Comparison of ENCODE assay signal across 11 cellular contexts in the genomic region with DNA sequence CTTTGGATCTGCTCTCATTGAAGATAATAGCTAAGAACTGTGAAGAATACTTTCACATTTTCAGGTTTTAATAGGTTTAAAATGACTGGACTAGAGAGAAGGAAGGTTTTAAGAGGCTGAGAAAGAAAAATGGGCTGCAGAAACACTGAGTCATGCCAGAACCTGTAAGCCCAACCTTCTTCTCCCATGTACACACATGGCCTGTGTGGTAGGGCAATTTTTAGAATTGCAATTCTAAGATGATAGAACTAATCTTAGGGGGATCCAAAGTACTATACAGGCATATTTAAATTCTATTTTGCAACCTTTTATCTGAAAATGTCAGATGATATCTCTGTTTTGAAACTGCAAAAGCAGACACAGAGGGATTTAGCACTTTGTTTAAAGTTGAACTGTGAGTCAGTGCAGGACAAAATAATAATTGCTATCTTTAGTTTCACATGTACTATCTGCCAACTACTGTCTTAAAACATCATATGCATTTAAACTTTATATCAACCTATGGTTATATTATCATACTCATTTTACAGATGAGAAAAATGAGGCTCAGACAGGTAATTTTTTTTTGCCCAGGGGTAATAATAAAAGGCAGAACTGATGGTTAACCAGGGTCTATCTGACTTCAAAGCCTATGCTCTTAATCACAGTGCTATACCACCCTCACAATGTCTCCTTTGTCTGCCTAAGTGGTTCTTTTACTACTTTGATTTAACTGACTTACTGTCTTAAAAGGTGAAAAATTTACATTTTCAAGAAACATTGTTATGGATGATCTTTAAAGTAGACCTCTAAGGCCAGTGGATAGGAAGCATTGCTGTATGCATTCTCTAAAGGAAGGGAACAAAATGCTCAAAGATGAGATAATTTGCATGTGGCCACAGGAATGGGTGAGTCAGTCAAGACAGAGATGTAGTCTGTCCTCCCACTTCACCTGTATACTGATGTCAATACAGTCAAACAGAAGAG. TPM values are rescaled to one million over a fixed set of nuclear protein-coding genes. Genes with fewer than 3 reads are reported as not detected.
A peak's percentile ranks its signal among the peaks of the same experiment; 100 is the strongest.
DNase-seq lines count a peak whose midpoint lies in the region; ATAC-seq and TF ChIP-seq lines count a peak whose summit lies in the region.
"Had no signal": no experiment of that assay in that cellular context is flagged by ENCODE, and none has a peak within 500 bp of the region (broad histone marks: within the 10 kb centered on the region; RNA-seq: fewer than 3 reads in every experiment).

No MANE protein-coding gene starts in this region.

- no peaks in the 10 kb centered on the region for H3K9me3 Mint-ChIP-seq in activated CD8-positive, alpha-beta T cell treated with anti-CD3 and anti-CD28 coated beads, Interleukin-2, amount 10 ng/mL, durations not matched to agents 7 days and 5 days (ENCODE audit: insufficient read depth)
- no peaks in the 10 kb centered on the region for H3K9me3 Mint-ChIP-seq in stimulated activated effector memory CD8-positive, alpha-beta T cell treated with anti-CD3 and anti-CD28 coated beads, Interleukin-12 subunit alpha, Interleukin-12 subunit beta, amount 100 ng/mL, for 72 hours

- H3K4me1 Mint-ChIP-seq in activated CD8-positive, alpha-beta T cell treated with anti-CD3 and anti-CD28 coated beads, Interleukin-2, amount 10 ng/mL, durations not matched to agents 7 days and 5 days (ENCODE audit: low read depth): peaks cover 20% of the 10 kb centered on the region
- H3K4me1 Mint-ChIP-seq in stimulated activated effector memory CD8-positive, alpha-beta T cell treated with anti-CD3 and anti-CD28 coated beads, Interleukin-12 subunit alpha, Interleukin-12 subunit beta, amount 100 ng/mL, for 72 hours: peaks cover 5% of the 10 kb centered on the region

- DNase-seq in activated CD4-positive, alpha-beta T cell treated with anti-CD3 and anti-CD28 coated beads for 48 hours: peak; percentile 19
- no peak for DNase-seq in activated CD4-positive, alpha-beta T cell treated with anti-CD3 and anti-CD28 coated beads, Interleukin-2, amount 50 U/mL, for 4 hours
- no peak for DNase-seq in activated CD8-positive, alpha-beta T cell treated with anti-CD3 and anti-CD28 coated beads, Interleukin-2, amount 10 ng/mL, durations not matched to agents 7 days and 5 days
- DNase-seq in stimulated activated effector memory CD8-positive, alpha-beta T cell treated with anti-CD3 and anti-CD28 coated beads, Interleukin-12 subunit alpha, Interleukin-12 subunit beta, amount 100 ng/mL, for 72 hours (ENCODE audit: low spot score in 2 of 2): no peak
- DNase-seq in dermis blood vessel endothelial cell: no peak
- DNase-seq in anterior cingulate cortex (lab: John Stamatoyannopoulos, UW): no peak
- no peak for DNase-seq in HEK293T (ENCODE audit: extremely low spot score)
- DNase-seq: activated naive CD4-positive, alpha-beta T cell had no signal

- peak; percentile 75 for ATAC-seq in HG03060 (IDR thresholded peaks at IDR 0.05; ENCODE audit: low read depth, unreplicated experiment)
- ATAC-seq in activated CD8-positive, alpha-beta T cell treated with anti-CD3 and anti-CD28 coated beads, Interleukin-2, amount 10 ng/mL, durations not matched to agents 7 days and 5 days: peak; percentile 78
- peak; percentile 89 for ATAC-seq in stimulated activated effector memory CD8-positive, alpha-beta T cell treated with anti-CD3 and anti-CD28 coated beads, Interleukin-12 subunit alpha, Interleukin-12 subunit beta, amount 100 ng/mL, for 72 hours

- no peaks in the 10 kb centered on the region for H3K27me3 Mint-ChIP-seq in activated CD8-positive, alpha-beta T cell treated with anti-CD3 and anti-CD28 coated beads, Interleukin-2, amount 10 ng/mL, durations not matched to agents 7 days and 5 days (ENCODE audit: low read depth)

- H3K27ac Mint-ChIP-seq in activated CD8-positive, alpha-beta T cell treated with anti-CD3 and anti-CD28 coated beads, Interleukin-2, amount 10 ng/mL, durations not matched to agents 7 days and 5 days: no peak overlapping the region
- H3K27ac Mint-ChIP-seq in stimulated activated effector memory CD8-positive, alpha-beta T cell treated with anti-CD3 and anti-CD28 coated beads, Interleukin-12 subunit alpha, Interleukin-12 subunit beta, amount 100 ng/mL, for 72 hours: no peak overlapping the region

- POLR2A ChIA-PET in activated CD8-positive, alpha-beta T cell treated with anti-CD3 and anti-CD28 coated beads, Interleukin-2, amount 10 ng/mL, durations not matched to agents 7 days and 5 days (lab: Charles Lee): no interaction called here
- POLR2A ChIA-PET in HEK293T (lab: Yijun Ruan, JAX): no interaction called here

- CTCF ChIA-PET in activated CD8-positive, alpha-beta T cell treated with anti-CD3 and anti-CD28 coated beads, Interleukin-2, amount 10 ng/mL, durations not matched to agents 7 days and 5 days (lab: Charles Lee): no interaction called here
- CTCF ChIA-PET in HEK293T (lab: Yijun Ruan, JAX): no interaction called here

- H3K36me3 Mint-ChIP-seq in activated CD8-positive, alpha-beta T cell treated with anti-CD3 and anti-CD28 coated beads, Interleukin-2, amount 10 ng/mL, durations not matched to agents 7 days and 5 days (ENCODE audit: low read depth): no peaks in the 10 kb centered on the region
- no peaks in the 10 kb centered on the region for H3K36me3 Mint-ChIP-seq in stimulated activated effector memory CD8-positive, alpha-beta T cell treated with anti-CD3 and anti-CD28 coated beads, Interleukin-12 subunit alpha, Interleukin-12 subunit beta, amount 100 ng/mL, for 72 hours

- no peak overlapping the region for H3K4me3 Mint-ChIP-seq in activated CD8-positive, alpha-beta T cell treated with anti-CD3 and anti-CD28 coated beads, Interleukin-2, amount 10 ng/mL, durations not matched to agents 7 days and 5 days
- no peak overlapping the region for H3K4me3 Mint-ChIP-seq in stimulated activated effector memory CD8-positive, alpha-beta T cell treated with anti-CD3 and anti-CD28 coated beads, Interleukin-12 subunit alpha, Interleukin-12 subunit beta, amount 100 ng/mL, for 72 hours

TF ChIP-seq in HEK293T, 16 proteins besides CTCF, POLR2A, EP300 and RAD21:
- TF ChIP-seq, protein P1, sequence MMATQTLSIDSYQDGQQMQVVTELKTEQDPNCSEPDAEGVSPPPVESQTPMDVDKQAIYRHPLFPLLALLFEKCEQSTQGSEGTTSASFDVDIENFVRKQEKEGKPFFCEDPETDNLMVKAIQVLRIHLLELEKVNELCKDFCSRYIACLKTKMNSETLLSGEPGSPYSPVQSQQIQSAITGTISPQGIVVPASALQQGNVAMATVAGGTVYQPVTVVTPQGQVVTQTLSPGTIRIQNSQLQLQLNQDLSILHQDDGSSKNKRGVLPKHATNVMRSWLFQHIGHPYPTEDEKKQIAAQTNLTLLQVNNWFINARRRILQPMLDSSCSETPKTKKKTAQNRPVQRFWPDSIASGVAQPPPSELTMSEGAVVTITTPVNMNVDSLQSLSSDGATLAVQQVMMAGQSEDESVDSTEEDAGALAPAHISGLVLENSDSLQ (IDR thresholded peaks at IDR 0.05): no peak
- no peak for TF ChIP-seq ELF4 (IDR thresholded peaks at IDR 0.05)
- TF ChIP-seq FOXA1 (IDR thresholded peaks at IDR 0.05): no peak
- TF ChIP-seq FOXM1 (IDR thresholded peaks at IDR 0.05; ENCODE audit: borderline replicate concordance): no peak
- TF ChIP-seq HDGF (IDR thresholded peaks at IDR 0.05; ENCODE audit: borderline replicate concordance): no peak
- TF ChIP-seq BHLHE40 (IDR thresholded peaks at IDR 0.05; ENCODE audit: borderline replicate concordance): no peak
- TF ChIP-seq ZNF384 (IDR thresholded peaks at IDR 0.05): no peak
- no peak for TF ChIP-seq FOXK2 (IDR thresholded peaks at IDR 0.05)
- TF ChIP-seq TARDBP (IDR thresholded peaks at IDR 0.05): no peak

RNA-seq across cellular contexts. Expression of a gene that starts 4.3 kb away (rescaled TPM):
- not detected for total RNA-seq in activated CD8-positive, alpha-beta T cell treated with anti-CD3 and anti-CD28 coated beads, Interleukin-2, amount 10 ng/mL, durations not matched to agents 7 days and 5 days
- total RNA-seq in dermis blood vessel endothelial cell: not detected in 2 replicates
- total RNA-seq: liver, PC-9 had no signal
